Comparison of ENCODE assay signal across 8 cellular contexts in genomic region chr4:155675709-155676429, GRCh38. TPM values are rescaled to one million over a fixed set of nuclear protein-coding genes. Genes with fewer than 3 reads are reported as not detected.
DNase-seq lines count a peak whose midpoint lies in the region; ATAC-seq and TF ChIP-seq lines count a peak whose summit lies in the region.

No MANE protein-coding gene starts in this region.

- BruUV-seq in OCI-LY7 (replicated peaks; lab: Mats Ljungman, UMichigan): no TSS peak

- CTCF ChIA-PET in RWPE1 (lab: Yijun Ruan, JAX): interaction anchor here (0.5 kb wide), 1 partner anchor 273 kb away, joined by 3 read pairs; no protein-coding TSS in a partner anchor
- CTCF ChIA-PET in OCI-LY7 (lab: Charles Lee; ENCODE audit: unreplicated experiment): no interaction called here

- peak overlapping the region; percentile 32 for H3K27ac ChIP-seq in stomach smooth muscle (ENCODE audit: low read length)
- no peak overlapping the region for H3K27ac ChIP-seq in RWPE1
- H3K27ac ChIP-seq in OCI-LY7 (ENCODE audit: low read depth, low read length, poor library complexity, severe bottlenecking): no peak overlapping the region

- H2AFZ ChIP-seq in OCI-LY7 (ENCODE audit: low read length): no peak overlapping the region

- ATAC-seq in GM19463 (IDR thresholded peaks at IDR 0.05; ENCODE audit: unreplicated experiment) (peak; percentile 84), HG03565 (IDR thresholded peaks at IDR 0.05; ENCODE audit: unreplicated experiment) (peak; percentile 69)

- intact Hi-C loops in OCI-LY7 (cut with micrococcal nuclease; ENCODE audit: unreplicated experiment): no loop called here

- H3K79me2 ChIP-seq in OCI-LY7 (ENCODE audit: insufficient read depth, low read depth, low read length): no peaks in the 10 kb centered on the region

- DNase-seq in fibroblast of gingiva (ENCODE audit: low read depth) (peak; percentile 26), foreskin melanocyte (no peak), RWPE1 (ENCODE audit: low spot score) (no peak), OCI-LY7 (ENCODE audit: low spot score) (no peak), DMS53 treated with DMSO at 0.1 percent for 48 hours (lab: John Stamatoyannopoulos, UW; ENCODE audit: unreplicated experiment) (no peak)

- peak overlapping the region; percentile 11 to 41 for H3K4me3 ChIP-seq in stomach smooth muscle (ENCODE audit: low read length in 2 of 2)
- no peak overlapping the region for H3K4me3 ChIP-seq in OCI-LY7 (ENCODE audit: low read depth, low read length, poor library complexity, severe bottlenecking)

- TF ChIP-seq CTCF in RWPE1 (conservative IDR thresholded peaks at IDR 0.05; ENCODE audit: low read depth) (no peak), OCI-LY7 (conservative IDR thresholded peaks at IDR 0.05; ENCODE audit: low read length) (no peak)

- H3K4me2 ChIP-seq in OCI-LY7 (ENCODE audit: low read length): no peak overlapping the region

- H3K9ac ChIP-seq in stomach smooth muscle (ENCODE audit: low read length in 2 of 2): no peak overlapping the region

- H3K9me3 ChIP-seq in stomach smooth muscle (ENCODE audit: control insufficient read depth in 2 of 2, low read length in 2 of 2) (no peaks in the 10 kb centered on the region), OCI-LY7 (ENCODE audit: low read length) (no peaks in the 10 kb centered on the region)

- H4K20me1 ChIP-seq in OCI-LY7 (ENCODE audit: insufficient read depth, low read length): no peaks in the 10 kb centered on the region

- no peaks in the 10 kb centered on the region for H3K27me3 ChIP-seq in stomach smooth muscle (ENCODE audit: control insufficient read depth in 1 of 2, insufficient read depth in 2 of 2, low read length in 2 of 2)

- peaks cover 11% of the 10 kb centered on the region for H3K4me1 ChIP-seq in stomach smooth muscle (ENCODE audit: control insufficient read depth, insufficient read depth, low read length)
- H3K4me1 ChIP-seq in OCI-LY7 (ENCODE audit: insufficient read depth, low read length, poor library complexity, severe bottlenecking): no peaks in the 10 kb centered on the region

- POLR2A ChIA-PET in RWPE1 (lab: Yijun Ruan, JAX; ENCODE audit: low non-redundant PET) (no interaction called here), OCI-LY7 (lab: Charles Lee) (interaction anchor here (0.6 to 0.8 kb wide), 5 partner anchors 20 to 676 kb away, joined by 3 to 4 read pairs (median 3); no protein-coding TSS in a partner anchor)

- H3K9me2 ChIP-seq in OCI-LY7 (ENCODE audit: insufficient read depth, low read length): no peaks in the 10 kb centered on the region

- H3K36me3 ChIP-seq in stomach smooth muscle (ENCODE audit: control insufficient read depth in 2 of 2, insufficient read depth in 2 of 2, low read length in 2 of 2) (no peaks in the 10 kb centered on the region), OCI-LY7 (ENCODE audit: insufficient read depth, low read length) (no peaks in the 10 kb centered on the region)

RNA-seq across cellular contexts. Expression of gene GUCY1A1, which starts 9.2 kb away (rescaled TPM):
- total RNA-seq in OCI-LY7 (2014; rRNA removed; shearing (Covaris generic)): not detected in 2 replicates
- not detected in 2 replicates for total RNA-seq in OCI-LY7 (2022)
